Comparison of ENCODE assay signal across 21 cellular contexts in genomic region chr12:104177336-104177662, GRCh38. TPM values are rescaled to one million over a fixed set of nuclear protein-coding genes. Genes with fewer than 3 reads are reported as not detected.
A peak's percentile ranks its signal among the peaks of the same experiment; 100 is the strongest.
DNase-seq lines count a peak whose midpoint lies in the region; ATAC-seq, FAIRE-seq and TF ChIP-seq lines count a peak whose summit lies in the region.
"Had no signal": no experiment of that assay in that cellular context is flagged by ENCODE, and none has a peak within 500 bp of the region (broad histone marks: within the 10 kb centered on the region; RNA-seq: fewer than 3 reads in every experiment).

No MANE protein-coding gene starts in this region.

- H3K36me3 ChIP-seq in right atrium auricular region (no peaks in the 10 kb centered on the region), astrocyte (ENCODE audit: insufficient read depth, low read length) (no peaks in the 10 kb centered on the region), vagina (no peaks in the 10 kb centered on the region)
- H3K36me3 ChIP-seq: SJCRH30, suprapubic skin had no signal

- H3K4me3 Mint-ChIP-seq in astrocyte (ENCODE audit: unreplicated experiment) (no peak overlapping the region), osteocyte (ENCODE audit: unreplicated experiment) (no peak overlapping the region)
- H3K4me3 Mint-ChIP-seq: activated CD8-positive, alpha-beta memory T cell treated with anti-CD3 and anti-CD28 coated beads, Interleukin-2, amount 10 ng/mL, durations not matched to agents 7 days and 5 days had no signal

- FAIRE-seq in astrocyte (lab: Jason Lieb, UNC): no peak
- FAIRE-seq: colon, GM12891 had no signal

- no peaks in the 10 kb centered on the region for H3K79me2 ChIP-seq in astrocyte (ENCODE audit: insufficient read depth, low read length)

- H3K9me3 Mint-ChIP-seq in astrocyte (ENCODE audit: unreplicated experiment) (no peaks in the 10 kb centered on the region), osteocyte (ENCODE audit: unreplicated experiment) (no peaks in the 10 kb centered on the region)

- H3K4me2 ChIP-seq in astrocyte (ENCODE audit: low read length): peak overlapping the region; percentile 56

- H3K27ac ChIP-seq in right atrium auricular region (peak overlapping the region; percentile 19 to 71), astrocyte (ENCODE audit: low read depth, low read length) (no peak overlapping the region), vagina (peak overlapping the region; percentile 67)
- H3K27ac ChIP-seq: SJCRH30 had no signal

- TF ChIP-seq POLR2A in vagina (IDR thresholded peaks at IDR 0.05): no peak

- H3K9me3 ChIP-seq in right atrium auricular region: no peaks in the 10 kb centered on the region
- H3K9me3 ChIP-seq in astrocyte (ENCODE audit: insufficient read depth, low read depth, low read length): no peaks in the 10 kb centered on the region
- H3K9me3 ChIP-seq in vagina: no peaks in the 10 kb centered on the region
- H3K9me3 ChIP-seq: mucosa of descending colon, SJCRH30, suprapubic skin had no signal

- H3K4me1 ChIP-seq in right atrium auricular region: peaks cover 0 to 8% of the 10 kb centered on the region in 2 donors
- peaks cover 26% of the 10 kb centered on the region for H3K4me1 ChIP-seq in astrocyte (ENCODE audit: insufficient read depth, low read length)
- H3K4me1 ChIP-seq in vagina: peaks cover 57% of the 10 kb centered on the region
- H3K4me1 ChIP-seq: SJCRH30 had no signal

- H3K27me3 ChIP-seq in right atrium auricular region (no peaks in the 10 kb centered on the region), astrocyte (ENCODE audit: insufficient read depth, low read length) (no peaks in the 10 kb centered on the region), vagina (no peaks in the 10 kb centered on the region)
- H3K27me3 ChIP-seq: SJCRH30, suprapubic skin had no signal

- no peaks in the 10 kb centered on the region for H4K20me1 ChIP-seq in astrocyte (ENCODE audit: insufficient read depth, low read length)

- H3K4me3 ChIP-seq in right atrium auricular region (no peak overlapping the region), astrocyte (ENCODE audit: insufficient read depth, low read depth, low read length) (no peak overlapping the region), vagina (no peak overlapping the region)
- H3K4me3 ChIP-seq: mucosa of descending colon, SJCRH30, smooth muscle cell, suprapubic skin had no signal

- H3K27ac Mint-ChIP-seq in astrocyte (ENCODE audit: unreplicated experiment): no peak overlapping the region
- no peak overlapping the region for H3K27ac Mint-ChIP-seq in osteocyte (ENCODE audit: unreplicated experiment)
- H3K27ac Mint-ChIP-seq: activated CD8-positive, alpha-beta memory T cell treated with anti-CD3 and anti-CD28 coated beads, Interleukin-2, amount 10 ng/mL, durations not matched to agents 7 days and 5 days had no signal

- H3K27me3 Mint-ChIP-seq in astrocyte (ENCODE audit: low read depth, unreplicated experiment) (peaks cover 5% of the 10 kb centered on the region), osteocyte (ENCODE audit: unreplicated experiment) (no peaks in the 10 kb centered on the region)

- intact Hi-C loops in left cardiac atrium (cut with DNase I): no loop called here
- intact Hi-C loops in vagina (cut with DNase I): no loop called here

- TF ChIP-seq CTCF in right atrium auricular region (IDR thresholded peaks at IDR 0.05): no peak
- TF ChIP-seq CTCF in astrocyte (IDR thresholded peaks at IDR 0.05; ENCODE audit: insufficient read depth, low read depth, low read length): no peak
- no peak for TF ChIP-seq CTCF in osteocyte (IDR thresholded peaks at IDR 0.05)
- no peak for TF ChIP-seq CTCF in vagina (IDR thresholded peaks at IDR 0.05)

- no peak for ATAC-seq in left cardiac atrium
- ATAC-seq: activated CD4-positive, CD25-positive, alpha-beta regulatory T cell treated with anti-CD3 and anti-CD28 coated beads, Interleukin-2, amount 50 U/mL, for 24 hours had no signal

- DNase-seq in right atrium auricular region (ENCODE audit: low spot score): no peak
- no peak for DNase-seq in left cardiac atrium
- DNase-seq in astrocyte (ENCODE audit: low read depth): no peak
- DNase-seq in osteocyte (ENCODE audit: extremely low spot score, unreplicated experiment): peak; percentile 10
- DNase-seq in vagina (ENCODE audit: extremely low spot score in 2 of 2): no peak
- no peak for DNase-seq in HuH-7.5 (ENCODE audit: low spot score)
- DNase-seq in cerebellar nuclear complex (lab: John Stamatoyannopoulos, UW): no peak
- DNase-seq in SIG-M5 treated with dmso at 0.1 percent for 504 hours (lab: John Stamatoyannopoulos, UW; ENCODE audit: unreplicated experiment): no peak
- DNase-seq: NCI-H1092 treated with DMSO at 0.1 percent for 48 hours; NCI-H2081 treated with DMSO at 0.1 percent for 48 hours; NCI-H524 treated with DMSO at 0.1 percent for 48 hours; nucleus accumbens; stimulated activated CD4-positive, alpha-beta T cell treated with anti-CD3 and anti-CD28 coated beads, Interleukin-4, amount 100 ng/mL, for 4 hours had no signal

- peaks cover 15% of the 10 kb centered on the region for H3K4me1 Mint-ChIP-seq in astrocyte (ENCODE audit: low read depth, unreplicated experiment)
- H3K4me1 Mint-ChIP-seq in osteocyte (ENCODE audit: unreplicated experiment): peaks cover 31% of the 10 kb centered on the region

- no peak overlapping the region for H2AFZ ChIP-seq in astrocyte (ENCODE audit: low read depth, low read length)

- peaks cover 3% of the 10 kb centered on the region for H3K36me3 Mint-ChIP-seq in astrocyte (ENCODE audit: low read depth, unreplicated experiment)
- H3K36me3 Mint-ChIP-seq in osteocyte (ENCODE audit: unreplicated experiment): no peaks in the 10 kb centered on the region
- H3K36me3 Mint-ChIP-seq: activated CD8-positive, alpha-beta memory T cell treated with anti-CD3 and anti-CD28 coated beads, Interleukin-2, amount 10 ng/mL, durations not matched to agents 7 days and 5 days had no signal

- no peak overlapping the region for H3K9ac ChIP-seq in astrocyte (ENCODE audit: low read length)

RNA-seq across cellular contexts. Expression of gene TXNRD1, which starts 38.3 kb away (rescaled TPM):
- 100 to 1,000 TPM; 191 to 286 TPM for total RNA-seq in right atrium auricular region
- 100 to 1,000 TPM; 114 to 122 TPM for total RNA-seq in left cardiac atrium
- total RNA-seq in astrocyte: 133 and 176 TPM in 2 replicates
- total RNA-seq in osteocyte: 88.6 and 100 TPM in 2 replicates
- 144 TPM for total RNA-seq in vagina

RNA-seq across cellular contexts. Expression of gene NFYB, which starts 39.3 kb away (rescaled TPM):
- total RNA-seq in right atrium auricular region (10 to 100 TPM; 24.0 to 29.0 TPM), left cardiac atrium (10 to 100 TPM; 30.3 to 33.9 TPM), astrocyte (12.3 and 14.8 TPM in 2 replicates), osteocyte (25.2 and 28.9 TPM in 2 replicates), vagina (32.9 TPM)
